In genomic region chr10:102643346-102644065, GRCh38 we compare ENCODE assay signal across 8 cellular contexts. TPM values are rescaled to one million over a fixed set of nuclear protein-coding genes. Genes with fewer than 3 reads are reported as not detected.
DNase-seq lines count a peak whose midpoint lies in the region; ATAC-seq and TF ChIP-seq lines count a peak whose summit lies in the region.

No MANE protein-coding gene starts in this region.

- H3K27me3 ChIP-seq in KMS-11 (ENCODE audit: insufficient read depth, low read depth) (no peaks in the 10 kb centered on the region; the same call in 1 of the 2 replicates), hepatocyte (no peaks in the 10 kb centered on the region), prostate gland (replicated peaks; ENCODE audit: insufficient read depth) (no peaks in the 10 kb centered on the region)

- peak overlapping the region; percentile 95 for H3K9ac ChIP-seq in KMS-11

- peaks cover 28% of the 10 kb centered on the region for H3K4me1 ChIP-seq in KMS-11 (ENCODE audit: low read depth, poor library complexity, severe bottlenecking)
- H3K4me1 ChIP-seq in hepatocyte (ENCODE audit: insufficient read depth): peaks cover 20% of the 10 kb centered on the region
- peaks cover 12% of the 10 kb centered on the region for H3K4me1 ChIP-seq in prostate gland (replicated peaks)

- H3K79me2 ChIP-seq in KMS-11 (ENCODE audit: insufficient read depth, low read depth) (peaks cover 48% of the 10 kb centered on the region), hepatocyte (peaks cover 43% of the 10 kb centered on the region)

- WGBS in hepatocyte (ENCODE audit: low lambda C conversion rate, missing lambda C conversion rate): under 1% methylated on average over 21 of the region's 76 CpGs
- under 1% methylated on average over 75 of the region's 76 CpGs for WGBS in prostate gland

- ATAC-seq in SK-N-SH treated with all-trans-retinoic acid at 6 μM for 48 hours: peak; percentile 11; the same call in 2 of the 3 replicates
- ATAC-seq in GM18909 (IDR thresholded peaks at IDR 0.05; ENCODE audit: poor library complexity, unreplicated experiment): no peak
- ATAC-seq in GM19463 (IDR thresholded peaks at IDR 0.05; ENCODE audit: unreplicated experiment): no peak

- peaks cover 11% of the 10 kb centered on the region; the same call in 1 of the 2 replicates for H4K20me1 ChIP-seq in KMS-11 (ENCODE audit: insufficient read depth)
- peaks cover 30% of the 10 kb centered on the region for H4K20me1 ChIP-seq in hepatocyte (ENCODE audit: insufficient read depth, poor library complexity, severe bottlenecking)

- peak; percentile 77 for TF ChIP-seq POLR2A in prostate gland (IDR thresholded peaks at IDR 0.05)

- H3K9me2 ChIP-seq in hepatocyte (replicated peaks; ENCODE audit: insufficient read depth): no peaks in the 10 kb centered on the region

- TF ChIP-seq CTCF in KMS-11 (conservative IDR thresholded peaks at IDR 0.05; ENCODE audit: low read depth, low read length) (no peak), astrocyte of the spinal cord (IDR thresholded peaks at IDR 0.05; ENCODE audit: low read depth, low read length) (no peak), hepatocyte (IDR thresholded peaks at IDR 0.05; ENCODE audit: poor library complexity) (no peak), prostate gland (IDR thresholded peaks at IDR 0.05) (no peak)

- intact Hi-C loops in prostate gland (cut with DNase I): loop anchor here (2.0 kb wide), 1 partner anchor 141 kb away; the partner anchor contains the start of genes ACTR1A and SUFU

- H2AFZ ChIP-seq in KMS-11 (ENCODE audit: low read depth) (peak overlapping the region; percentile 53), hepatocyte (peak overlapping the region; percentile 32)

- DNase-seq in G401 (ENCODE audit: low spot score): peak; percentile 77
- peak; percentile 75 for DNase-seq in astrocyte of the spinal cord (ENCODE audit: low read depth, low spot score)
- DNase-seq in hepatocyte (ENCODE audit: low spot score): peak; percentile 81
- DNase-seq in prostate gland (ENCODE audit: low spot score): peak; percentile 57

- peak overlapping the region; percentile 98 for H3K27ac ChIP-seq in KMS-11
- H3K27ac ChIP-seq in hepatocyte: peak overlapping the region; percentile 98
- H3K27ac ChIP-seq in prostate gland: peak overlapping the region; percentile 97 to 99

- H3K9me3 ChIP-seq in hepatocyte (ENCODE audit: low read depth): no peaks in the 10 kb centered on the region
- H3K9me3 ChIP-seq in prostate gland: no peaks in the 10 kb centered on the region

- H3K36me3 ChIP-seq in KMS-11 (ENCODE audit: insufficient read depth): no peaks in the 10 kb centered on the region
- no peaks in the 10 kb centered on the region for H3K36me3 ChIP-seq in hepatocyte (replicated peaks; ENCODE audit: insufficient read depth, low read depth)
- no peaks in the 10 kb centered on the region for H3K36me3 ChIP-seq in prostate gland

- H3K4me2 ChIP-seq in KMS-11 (peak overlapping the region; percentile 81), hepatocyte (peak overlapping the region; percentile 93)

- in situ Hi-C loops in G401 (cut with HindIII; ENCODE audit: low sequenced_read_pairs): no loop called here
- in situ Hi-C loops in astrocyte of the spinal cord (cut with HindIII; ENCODE audit: low sequenced_read_pairs): no loop called here

- H3K4me3 ChIP-seq in KMS-11 (IDR thresholded peaks at IDR 0.05; ENCODE audit: insufficient read depth, low read depth, low read length) (no peak overlapping the region), astrocyte of the spinal cord (ENCODE audit: low read depth, low read length) (peak overlapping the region; percentile 85), hepatocyte (peak overlapping the region; percentile 58), prostate gland (peak overlapping the region; percentile 83 to 87)

TF ChIP-seq in SK-N-SH treated with all-trans-retinoic acid at 6 μM for 48 hours, 23 proteins besides CTCF, POLR2A, EP300 and RAD21:
- TF ChIP-seq BACH2 (CRISPR knock-in tag; IDR thresholded peaks at IDR 0.05; ENCODE audit: borderline replicate concordance) (no peak), ISL1 (CRISPR knock-in tag; IDR thresholded peaks at IDR 0.05) (no peak), PPARA (CRISPR knock-in tag; IDR thresholded peaks at IDR 0.05; ENCODE audit: borderline replicate concordance) (no peak), GLIS3 (CRISPR knock-in tag; IDR thresholded peaks at IDR 0.05) (no peak), ZNF8 (CRISPR knock-in tag; IDR thresholded peaks at IDR 0.05) (no peak), ZNF565 (CRISPR knock-in tag; conservative IDR thresholded peaks at IDR 0.05; ENCODE audit: low read depth) (no peak), ZC3H10 (CRISPR knock-in tag; IDR thresholded peaks at IDR 0.05) (no peak), SNAI2 (CRISPR knock-in tag; IDR thresholded peaks at IDR 0.05) (no peak), ZFP30 (CRISPR knock-in tag; IDR thresholded peaks at IDR 0.05) (no peak), ZFP3 (CRISPR knock-in tag; IDR thresholded peaks at IDR 0.05) (no peak), RARB (CRISPR knock-in tag; IDR thresholded peaks at IDR 0.05) (no peak), OSR1 (CRISPR knock-in tag; IDR thresholded peaks at IDR 0.05) (no peak), ZNF70 (CRISPR knock-in tag; IDR thresholded peaks at IDR 0.05) (no peak), ARNTL (CRISPR knock-in tag; IDR thresholded peaks at IDR 0.05; ENCODE audit: borderline replicate concordance, low read depth) (no peak), TOX (CRISPR knock-in tag; IDR thresholded peaks at IDR 0.05; ENCODE audit: borderline replicate concordance) (no peak), TCF4 (CRISPR knock-in tag; IDR thresholded peaks at IDR 0.05; ENCODE audit: borderline replicate concordance) (no peak), PATZ1 (CRISPR knock-in tag; IDR thresholded peaks at IDR 0.05; ENCODE audit: borderline replicate concordance) (no peak)
- TF ChIP-seq, protein P1, sequence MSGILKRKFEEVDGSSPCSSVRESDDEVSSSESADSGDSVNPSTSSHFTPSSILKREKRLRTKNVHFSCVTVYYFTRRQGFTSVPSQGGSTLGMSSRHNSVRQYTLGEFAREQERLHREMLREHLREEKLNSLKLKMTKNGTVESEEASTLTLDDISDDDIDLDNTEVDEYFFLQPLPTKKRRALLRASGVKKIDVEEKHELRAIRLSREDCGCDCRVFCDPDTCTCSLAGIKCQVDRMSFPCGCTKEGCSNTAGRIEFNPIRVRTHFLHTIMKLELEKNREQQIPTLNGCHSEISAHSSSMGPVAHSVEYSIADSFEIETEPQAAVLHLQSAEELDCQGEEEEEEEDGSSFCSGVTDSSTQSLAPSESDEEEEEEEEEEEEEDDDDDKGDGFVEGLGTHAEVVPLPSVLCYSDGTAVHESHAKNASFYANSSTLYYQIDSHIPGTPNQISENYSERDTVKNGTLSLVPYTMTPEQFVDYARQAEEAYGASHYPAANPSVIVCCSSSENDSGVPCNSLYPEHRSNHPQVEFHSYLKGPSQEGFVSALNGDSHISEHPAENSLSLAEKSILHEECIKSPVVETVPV (CRISPR knock-in tag; IDR thresholded peaks at IDR 0.05): no peak
- TF ChIP-seq, protein P2, sequence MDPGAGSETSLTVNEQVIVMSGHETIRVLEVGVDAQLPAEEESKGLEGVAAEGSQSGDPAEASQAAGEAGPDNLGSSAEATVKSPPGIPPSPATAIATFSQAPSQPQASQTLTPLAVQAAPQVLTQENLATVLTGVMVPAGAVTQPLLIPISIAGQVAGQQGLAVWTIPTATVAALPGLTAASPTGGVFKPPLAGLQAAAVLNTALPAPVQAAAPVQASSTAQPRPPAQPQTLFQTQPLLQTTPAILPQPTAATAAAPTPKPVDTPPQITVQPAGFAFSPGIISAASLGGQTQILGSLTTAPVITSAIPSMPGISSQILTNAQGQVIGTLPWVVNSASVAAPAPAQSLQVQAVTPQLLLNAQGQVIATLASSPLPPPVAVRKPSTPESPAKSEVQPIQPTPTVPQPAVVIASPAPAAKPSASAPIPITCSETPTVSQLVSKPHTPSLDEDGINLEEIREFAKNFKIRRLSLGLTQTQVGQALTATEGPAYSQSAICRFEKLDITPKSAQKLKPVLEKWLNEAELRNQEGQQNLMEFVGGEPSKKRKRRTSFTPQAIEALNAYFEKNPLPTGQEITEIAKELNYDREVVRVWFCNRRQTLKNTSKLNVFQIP (CRISPR knock-in tag; IDR thresholded peaks at IDR 0.05; ENCODE audit: borderline replicate concordance, low read depth): no peak
TF ChIP-seq in SK-N-SH treated with all-trans-retinoic acid at 6 μM for 48 hours: peak in this region for 0.

RNA-seq across cellular contexts. Expression of gene TRIM8, which starts 0.8 kb away (rescaled TPM):
- 30.2 and 44.4 TPM in 2 replicates for total RNA-seq in G401 (2014; rRNA removed; shearing (Covaris generic))
- total RNA-seq in hepatocyte: 41.3 and 53.3 TPM in 2 replicates
- 61.2 and 63.4 TPM in 2 replicates for polyA plus RNA-seq in hepatocyte
- 100 to 1,000 TPM; 148 to 222 TPM for total RNA-seq in prostate gland
